ENCODE assay signal across 16 cellular contexts in the genomic region with DNA sequence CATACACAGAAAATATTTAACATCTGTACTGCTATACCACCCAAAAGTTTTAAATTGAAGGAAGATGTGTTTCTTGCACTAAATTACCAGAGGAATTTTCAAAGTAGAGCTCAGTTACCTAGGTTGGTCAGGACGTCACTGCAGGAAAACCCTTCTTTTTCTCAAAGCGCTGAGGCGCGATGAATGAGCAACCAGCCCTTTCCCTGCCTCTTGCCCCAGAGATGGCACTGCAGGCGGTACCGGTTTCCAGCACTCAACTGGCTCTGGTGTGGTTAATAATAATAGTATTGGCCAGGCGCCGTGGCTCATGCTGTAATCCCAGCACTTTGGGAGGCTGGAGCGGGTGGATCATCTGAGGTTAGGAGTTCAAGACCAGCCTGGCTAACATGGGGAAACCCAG.
"Had no signal": no experiment of that assay in that cellular context is flagged by ENCODE, and none has a peak within 500 bp of the region (broad histone marks: within the 10 kb centered on the region; RNA-seq: fewer than 3 reads in every experiment).

No MANE protein-coding gene starts in this region.

- H3K9me3 ChIP-seq: gastrocnemius medialis, heart right ventricle, left ventricle myocardium inferior, prostate gland, sigmoid colon, stomach, testis, upper lobe of right lung had no signal

- H3K4me3 ChIP-seq: gastrocnemius medialis, heart right ventricle, left ventricle myocardium inferior, prostate gland, sigmoid colon, stomach, testis, upper lobe of right lung had no signal

- ATAC-seq: activated CD8-positive, alpha-beta memory T cell treated with anti-CD3 and anti-CD28 coated beads, Interleukin-2, amount 10 ng/mL, durations not matched to agents 7 days and 5 days; gastrocnemius medialis; heart right ventricle; natural killer cell; upper lobe of right lung had no signal

- DNase-seq: activated CD4-positive, alpha-beta memory T cell treated with anti-CD3 and anti-CD28 coated beads for 36 hours; activated CD8-positive, alpha-beta memory T cell treated with anti-CD3 and anti-CD28 coated beads, Interleukin-2, amount 10 ng/mL, durations not matched to agents 7 days and 5 days; activated naive CD4-positive, alpha-beta T cell treated with anti-CD3 and anti-CD28 coated beads for 36 hours; activated T-cell treated with anti-CD3 and anti-CD28 coated beads, Interleukin-2, amount 50 U/mL, for 1 hour; gastrocnemius medialis; heart right ventricle; left ventricle myocardium inferior; natural killer cell; occipital lobe; sigmoid colon; stimulated activated CD4-positive, alpha-beta T cell treated with anti-CD3 and anti-CD28 coated beads, Interleukin-2, amount 100 ng/mL, for 24 hours; stomach; T-helper 9 cell; testis; upper lobe of right lung had no signal

- H3K4me1 ChIP-seq: upper lobe of right lung had no signal

- H3K27me3 ChIP-seq: gastrocnemius medialis, sigmoid colon, stomach, testis, upper lobe of right lung had no signal

- H3K36me3 ChIP-seq: gastrocnemius medialis, heart right ventricle, left ventricle myocardium inferior, prostate gland, sigmoid colon, stomach, upper lobe of right lung had no signal

- H3K27ac ChIP-seq: gastrocnemius medialis, stomach, testis, upper lobe of right lung had no signal
